ENCODE assay signal across 17 cellular contexts in the genomic region with DNA sequence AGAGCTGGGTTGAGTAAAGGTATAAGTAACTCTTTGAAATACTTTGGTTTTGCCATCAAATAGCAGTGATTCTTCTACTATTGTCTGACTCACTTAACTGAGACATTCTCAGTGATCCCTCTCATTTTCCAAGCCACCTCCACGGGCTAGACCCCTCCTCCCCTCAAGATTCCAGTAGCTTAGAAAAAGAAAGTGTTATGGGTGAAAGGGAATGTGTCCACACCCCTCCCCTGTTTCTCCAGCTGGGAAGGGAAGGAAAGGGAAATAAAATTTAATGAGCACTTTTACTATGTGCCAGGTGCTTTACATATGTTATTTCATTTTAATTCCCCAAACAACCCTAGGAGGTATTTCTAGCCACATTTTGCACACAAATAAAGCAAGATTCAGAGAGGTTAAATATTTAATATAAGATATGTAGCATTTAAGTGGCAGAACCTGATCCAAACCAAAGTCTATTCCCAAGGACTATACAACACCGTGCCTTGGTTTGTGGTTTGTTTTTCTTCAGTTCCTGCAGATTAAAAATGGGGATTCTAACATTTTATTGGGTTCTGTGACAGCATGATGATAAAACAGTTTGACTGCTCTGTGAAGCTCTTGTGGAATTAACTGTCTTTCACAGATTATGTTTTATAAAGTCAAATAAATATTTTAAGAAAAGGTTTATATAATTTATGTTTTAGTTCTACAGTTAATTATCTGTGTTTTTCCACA.
DNase-seq lines count a peak whose midpoint lies in the region; ATAC-seq and TF ChIP-seq lines count a peak whose summit lies in the region.
"Had no signal": no experiment of that assay in that cellular context is flagged by ENCODE, and none has a peak within 500 bp of the region (broad histone marks: within the 10 kb centered on the region; RNA-seq: fewer than 3 reads in every experiment).

No MANE protein-coding gene starts in this region.

- no peaks in the 10 kb centered on the region for H3K27me3 ChIP-seq in stomach

- no peak for ATAC-seq in HG02970 (IDR thresholded peaks at IDR 0.05; ENCODE audit: low FRiP score, unreplicated experiment)
- ATAC-seq: activated T-cell treated with anti-CD3 and anti-CD28 coated beads, Interleukin-2, amount 50 U/mL, for 72 hours; left ventricle myocardium superior had no signal

- peak overlapping the region in 2 of 5 donors; percentile 5 to 22 for H3K27ac ChIP-seq in stomach
- H3K27ac ChIP-seq: KMS-11, parathyroid adenoma had no signal

- no peak for TF ChIP-seq CTCF in nephron (IDR thresholded peaks at IDR 0.05; ENCODE audit: unreplicated experiment in 3 of 3)
- TF ChIP-seq CTCF in stomach (IDR thresholded peaks at IDR 0.05) = no peak

- H3K36me3 Mint-ChIP-seq in nephron (ENCODE audit: low read depth) = peaks cover 26% of the 10 kb centered on the region

- no peak for TF ChIP-seq EP300 in stomach (IDR thresholded peaks at IDR 0.05)

- TF ChIP-seq POLR2A in stomach (IDR thresholded peaks at IDR 0.05) = no peak

- DNase-seq in ELR (ENCODE audit: low read depth) = peak; percentile 76
- peak; percentile 7 for DNase-seq in NCI-H526 treated with DMSO at 0.1 percent for 48 hours (lab: John Stamatoyannopoulos, UW)
- DNase-seq in dedifferentiated amniotic fluid mesenchymal stem cell (ENCODE audit: extremely low spot score) = peak; percentile 22
- DNase-seq in activated T-cell treated with anti-CD3 and anti-CD28 coated beads for 4 hours = no peak
- no peak for DNase-seq in stomach
- DNase-seq in NCI-H446 treated with DMSO at 0.1 percent for 48 hours (lab: John Stamatoyannopoulos, UW) = no peak
- DNase-seq: activated T-cell treated with anti-CD3 and anti-CD28 coated beads, Interleukin-2, amount 50 U/mL, for 72 hours; CD4-positive, alpha-beta T cell; H9; left ventricle myocardium superior; stimulated activated CD4-positive, alpha-beta T cell treated with anti-CD3 and anti-CD28 coated beads, Interleukin-2, amount 100 ng/mL, for 48 hours; stimulated activated naive CD4-positive, alpha-beta T cell treated with Interleukin-2 at 50 U/mL for 16 hours had no signal

- peaks cover 34% of the 10 kb centered on the region for H3K4me1 Mint-ChIP-seq in nephron

- H3K36me3 ChIP-seq in stomach = peaks cover 0 to 4% (median 0%) of the 10 kb centered on the region in 4 donors

- H3K27me3 Mint-ChIP-seq in nephron (ENCODE audit: low read depth) = no peaks in the 10 kb centered on the region
- H3K27me3 Mint-ChIP-seq: CD4-positive, alpha-beta T cell; central memory CD8-positive, alpha-beta T cell had no signal

- no peaks in the 10 kb centered on the region for H3K9me3 ChIP-seq in stomach

- peaks cover 9% of the 10 kb centered on the region for H3K9me3 Mint-ChIP-seq in nephron
- H3K9me3 Mint-ChIP-seq: activated T-cell treated with anti-CD3 and anti-CD28 coated beads, Interleukin-2, amount 50 U/mL, for 72 hours; CD4-positive, alpha-beta T cell; central memory CD8-positive, alpha-beta T cell had no signal

- H3K4me3 Mint-ChIP-seq in nephron = peak overlapping the region in 2 of 3 experiments; percentile 2 to 47
- H3K4me3 Mint-ChIP-seq: activated T-cell treated with anti-CD3 and anti-CD28 coated beads, Interleukin-2, amount 50 U/mL, for 72 hours; CD4-positive, alpha-beta T cell; central memory CD8-positive, alpha-beta T cell; H9 had no signal

- H3K27ac Mint-ChIP-seq in nephron = peak overlapping the region; percentile 40 to 89 (median 64)
- H3K27ac Mint-ChIP-seq: activated T-cell treated with anti-CD3 and anti-CD28 coated beads, Interleukin-2, amount 50 U/mL, for 72 hours; CD4-positive, alpha-beta T cell had no signal

- intact Hi-C loops in stomach (cut with DNase I; ENCODE audit: low total_unique reads) = no loop called here

- H3K4me1 ChIP-seq in stomach = peaks cover 21 to 64% (median 49%) of the 10 kb centered on the region in 4 donors

- 15 to 22% (median 20%) methylated on average over 2 of the region's 2 CpGs for WGBS in stomach, 5 donors

- no peak overlapping the region for H3K4me3 ChIP-seq in stomach

Comparison
In these comparisons a context has a peak if more than half of its experiments do, and no peak if none do; other contexts are left out.
1. DNase-seq: peak in ELR (single experiment), NCI-H526 treated with DMSO at 0.1 percent for 48 hours (single experiment) and dedifferentiated amniotic fluid mesenchymal stem cell (single experiment); none in activated T-cell treated with anti-CD3 and anti-CD28 coated beads for 4 hours (single experiment), stomach (single experiment) and NCI-H446 treated with DMSO at 0.1 percent for 48 hours (single experiment).